Comparison of ENCODE assay signal across 21 cellular contexts in genomic region chr1:192831706-192832355, GRCh38. TPM values are rescaled to one million over a fixed set of nuclear protein-coding genes. Genes with fewer than 3 reads are reported as not detected.
DNase-seq lines count a peak whose midpoint lies in the region; ATAC-seq, FAIRE-seq and TF ChIP-seq lines count a peak whose summit lies in the region.
"Had no signal": no experiment of that assay in that cellular context is flagged by ENCODE, and none has a peak within 500 bp of the region (broad histone marks: within the 10 kb centered on the region; RNA-seq: fewer than 3 reads in every experiment).

No MANE protein-coding gene starts in this region.

- H4K20me1 ChIP-seq in astrocyte (ENCODE audit: insufficient read depth, low read length) = no peaks in the 10 kb centered on the region

- no peaks in the 10 kb centered on the region for H3K27me3 Mint-ChIP-seq in astrocyte (ENCODE audit: low read depth, unreplicated experiment)

- no peaks in the 10 kb centered on the region for H3K9me3 ChIP-seq in astrocyte (ENCODE audit: insufficient read depth, low read depth, low read length)
- no peaks in the 10 kb centered on the region for H3K9me3 ChIP-seq in uterus
- no peaks in the 10 kb centered on the region for H3K9me3 ChIP-seq in tibial artery
- H3K9me3 ChIP-seq: Caco-2, right atrium auricular region, SJSA1, testis had no signal

- H3K4me3 Mint-ChIP-seq in astrocyte (ENCODE audit: unreplicated experiment) = no peak overlapping the region
- H3K4me3 Mint-ChIP-seq: B cell; T-helper 1 cell treated with Interleukin-12 subunit alpha and Interleukin-12 subunit beta and Interleukin-4 antibody, amounts not matched to agents 30 μg/mL and 1 μg/mL, for 36 hours had no signal

- peak overlapping the region; percentile 48 for H3K4me2 ChIP-seq in astrocyte (ENCODE audit: low read length)

- no peak overlapping the region for H2AFZ ChIP-seq in astrocyte (ENCODE audit: low read depth, low read length)

- H3K36me3 ChIP-seq in astrocyte (ENCODE audit: insufficient read depth, low read length) (no peaks in the 10 kb centered on the region), uterus (no peaks in the 10 kb centered on the region), tibial artery (no peaks in the 10 kb centered on the region)
- H3K36me3 ChIP-seq: right atrium auricular region, SJSA1 had no signal

- H3K27me3 ChIP-seq in astrocyte (ENCODE audit: insufficient read depth, low read length) (no peaks in the 10 kb centered on the region), uterus (no peaks in the 10 kb centered on the region), tibial artery (no peaks in the 10 kb centered on the region)
- H3K27me3 ChIP-seq: right atrium auricular region, SJSA1, testis had no signal

- no peaks in the 10 kb centered on the region for H3K9me3 Mint-ChIP-seq in astrocyte (ENCODE audit: unreplicated experiment)
- H3K9me3 Mint-ChIP-seq: T-helper 1 cell treated with Interleukin-12 subunit alpha and Interleukin-12 subunit beta and Interleukin-4 antibody, amounts not matched to agents 30 μg/mL and 1 μg/mL, for 36 hours had no signal

- H3K4me1 ChIP-seq in astrocyte (ENCODE audit: insufficient read depth, low read length) (peaks cover 16% of the 10 kb centered on the region), uterus (no peaks in the 10 kb centered on the region), tibial artery (peaks cover 0 to 21% (median 0%) of the 10 kb centered on the region in 4 donors)
- H3K4me1 ChIP-seq: right atrium auricular region had no signal

- no peak for TF ChIP-seq CTCF in astrocyte (IDR thresholded peaks at IDR 0.05; ENCODE audit: insufficient read depth, low read depth, low read length)
- TF ChIP-seq CTCF in fibroblast of the aortic adventitia (IDR thresholded peaks at IDR 0.05; ENCODE audit: insufficient read depth, low read length) = no peak
- no peak for TF ChIP-seq CTCF in uterus (IDR thresholded peaks at IDR 0.05)
- TF ChIP-seq CTCF in tibial artery (IDR thresholded peaks at IDR 0.05) = no peak

- ATAC-seq in GM21515 (IDR thresholded peaks at IDR 0.05; ENCODE audit: unreplicated experiment) = no peak
- ATAC-seq: HepG2 had no signal

- peaks cover 6% of the 10 kb centered on the region for H3K4me1 Mint-ChIP-seq in astrocyte (ENCODE audit: low read depth, unreplicated experiment)
- H3K4me1 Mint-ChIP-seq: B cell had no signal

- H3K36me3 Mint-ChIP-seq in astrocyte (ENCODE audit: low read depth, unreplicated experiment) = no peaks in the 10 kb centered on the region

- H3K27ac ChIP-seq in astrocyte (ENCODE audit: low read depth, low read length) (peak overlapping the region; percentile 65), uterus (peak overlapping the region; percentile 69 to 85), tibial artery (no peak overlapping the region)
- H3K27ac ChIP-seq: coronary artery, right atrium auricular region, SJSA1, testis, VCaP had no signal

- no peak for TF ChIP-seq POLR2A in uterus (IDR thresholded peaks at IDR 0.05)

- intact Hi-C loops in uterus (cut with DNase I; ENCODE audit: low total_unique reads) = no loop called here
- intact Hi-C loops in tibial artery (cut with DNase I; ENCODE audit: low total_unique reads) = no loop called here
- intact Hi-C loops in head of caudate nucleus (cut with DNase I) = no loop called here

- H3K4me3 ChIP-seq in astrocyte (ENCODE audit: insufficient read depth, low read depth, low read length) = no peak overlapping the region
- no peak overlapping the region for H3K4me3 ChIP-seq in fibroblast of the aortic adventitia (ENCODE audit: low read depth, low read length)
- no peak overlapping the region for H3K4me3 ChIP-seq in uterus
- H3K4me3 ChIP-seq in tibial artery = no peak overlapping the region
- H3K4me3 ChIP-seq: coronary artery, right atrium auricular region, SJSA1, testis had no signal

- no peak overlapping the region for H3K27ac Mint-ChIP-seq in astrocyte (ENCODE audit: unreplicated experiment)
- H3K27ac Mint-ChIP-seq: B cell; T-helper 1 cell treated with Interleukin-12 subunit alpha and Interleukin-12 subunit beta and Interleukin-4 antibody, amounts not matched to agents 30 μg/mL and 1 μg/mL, for 36 hours had no signal

- FAIRE-seq in astrocyte (lab: Jason Lieb, UNC) = no peak
- FAIRE-seq: endometrium, HepG2 had no signal

- peak; percentile 14 for DNase-seq in HS-5 (ENCODE audit: low read depth)
- peak; percentile 79 for DNase-seq in astrocyte (ENCODE audit: low read depth)
- peak; percentile 44 for DNase-seq in fibroblast of the aortic adventitia (ENCODE audit: low read depth)
- no peak for DNase-seq in uterus
- DNase-seq in tibial artery = no peak
- no peak for DNase-seq in head of caudate nucleus
- DNase-seq: activated gamma-delta T cell treated with Interleukin-2 at 50 U/mL for 16 hours, Caco-2, EL, NCI-H1436, NCI-H2171, testis had no signal

- H3K9ac ChIP-seq in astrocyte (ENCODE audit: low read length) = no peak overlapping the region

- H3K79me2 ChIP-seq in astrocyte (ENCODE audit: insufficient read depth, low read length) = no peaks in the 10 kb centered on the region

RNA-seq across cellular contexts. Expression of gene RGS2, which starts 23.0 kb away (rescaled TPM):
- total RNA-seq in astrocyte = 10.5 and 13.8 TPM in 2 replicates
- total RNA-seq in fibroblast of the aortic adventitia (ENCODE audit: low replicate concordance) = 61.5 and 86.1 TPM in 2 replicates
- 100 to 1,000 TPM; 103 to 164 (median 134) TPM for total RNA-seq in uterus

Comparison
In these comparisons a context has a peak if more than half of its experiments do, and no peak if none do; other contexts are left out.
1. DNase-seq: peak in HS-5 (single experiment), astrocyte (single experiment) and fibroblast of the aortic adventitia (single experiment); none in uterus (0 of 2), tibial artery (0 of 2) and head of caudate nucleus (0 of 42).
2. H3K27ac ChIP-seq: peak in astrocyte (single experiment) and uterus (2 of 2); none in tibial artery (0 of 2).